ENCODE assay signal across 16 cellular contexts in the genomic region with DNA sequence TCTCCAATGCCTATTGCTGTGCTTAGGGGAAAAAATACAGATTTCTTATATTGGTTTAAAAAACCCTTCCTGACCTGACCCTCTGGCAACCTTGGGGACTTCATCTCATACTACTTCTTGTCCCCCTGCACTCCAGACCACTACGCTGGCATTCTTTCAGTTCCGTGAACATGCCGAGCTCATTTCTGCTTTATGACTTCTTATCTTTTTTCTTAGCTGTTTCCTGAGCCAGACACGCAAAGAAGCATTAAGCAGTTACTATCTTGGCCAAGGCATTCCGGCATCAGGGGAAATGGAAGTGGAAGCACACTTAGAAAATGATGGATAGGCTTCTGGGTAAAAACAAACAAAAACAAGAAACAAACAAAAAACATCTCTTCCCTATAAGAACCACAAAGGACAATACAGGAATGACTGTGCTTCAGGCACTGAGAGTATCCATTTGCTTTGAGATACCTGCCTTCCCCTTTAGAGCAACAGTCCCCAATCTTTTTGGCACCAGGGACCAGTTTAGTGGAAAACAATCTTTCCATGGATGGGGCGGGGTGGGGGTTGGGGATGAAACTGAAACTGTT. TPM values are rescaled to one million over a fixed set of nuclear protein-coding genes. Genes with fewer than 3 reads are reported as not detected.
A peak's percentile ranks its signal among the peaks of the same experiment; 100 is the strongest.
DNase-seq lines count a peak whose midpoint lies in the region; ATAC-seq and TF ChIP-seq lines count a peak whose summit lies in the region.
"Had no signal": no experiment of that assay in that cellular context is flagged by ENCODE, and none has a peak within 500 bp of the region (broad histone marks: within the 10 kb centered on the region; RNA-seq: fewer than 3 reads in every experiment).

No MANE protein-coding gene starts in this region.

- TF ChIP-seq CTCF in IMR-90 (conservative IDR thresholded peaks at IDR 0.05; ENCODE audit: low read depth, low read length) = no peak
- no peak for TF ChIP-seq CTCF in GM10266 (IDR thresholded peaks at IDR 0.05; ENCODE audit: control insufficient read depth, insufficient read depth, low read depth, missing control alignments)

- TF ChIP-seq POLR2A in IMR-90 (IDR thresholded peaks at IDR 0.05; ENCODE audit: low read depth, low read length) = no peak

- H3K9me3 Mint-ChIP-seq in activated naive CD8-positive, alpha-beta T cell treated with anti-CD3 and anti-CD28 coated beads, Interleukin-2, amount 10 ng/mL, durations not matched to agents 7 days and 5 days = no peaks in the 10 kb centered on the region
- no peaks in the 10 kb centered on the region for H3K9me3 Mint-ChIP-seq in memory B cell

- peak overlapping the region in 1 of 11 experiments; percentile 20; a peak in 1 of 22 replicates for H3K27ac ChIP-seq in BLaER1 treated with 17β-estradiol and CSF1 and Interleukin-3, amounts not matched to agents 10 nM and 100 nM
- no peak overlapping the region for H3K27ac ChIP-seq in IMR-90 (ENCODE audit: insufficient read depth, low read length)
- H3K27ac ChIP-seq: HL-60 had no signal

- DNase-seq in IMR-90 (no peak), memory B cell (ENCODE audit: low spot score in 2 of 2) (no peak), cerebellar cortex (ENCODE audit: low spot score) (no peak), G401 (ENCODE audit: low spot score) (no peak), GM10266 (ENCODE audit: extremely low spot score) (no peak)
- DNase-seq in activated naive CD8-positive, alpha-beta T cell treated with anti-CD3 and anti-CD28 coated beads, Interleukin-2, amount 10 ng/mL, durations not matched to agents 7 days and 5 days = no peak
- DNase-seq: activated gamma-delta T cell, cortex of kidney, NCI-H1092, NCI-H2107, NCI-H748 treated with DMSO at 0.1 percent for 48 hours had no signal

- dilution Hi-C loops in IMR-90 (cut with HindIII; ENCODE audit: low sequenced_read_pairs, unreplicated experiment) = no loop called here

- CTCF ChIA-PET in IMR-90 (lab: Yijun Ruan, JAX) = interaction anchor here (1.4 kb wide), 1 partner anchor 13 kb away, joined by 5 read pairs; no protein-coding TSS in a partner anchor

- in situ Hi-C loops in IMR-90 (cut with MboI; ENCODE audit: low sequenced_read_pairs) (loop anchor here (5.0 kb wide), 1 partner anchor 652 kb away; no protein-coding TSS in a partner anchor), G401 (cut with HindIII; ENCODE audit: low sequenced_read_pairs) (no loop called here)

- H3K4ac ChIP-seq in IMR-90 (ENCODE audit: low read depth, low read length) = no peak overlapping the region

- no peak overlapping the region for H2AFZ ChIP-seq in IMR-90 (replicated peaks; ENCODE audit: low read length, poor library complexity)

- H4K5ac ChIP-seq in IMR-90 (ENCODE audit: low read depth, low read length) = no peak overlapping the region

- H3K4me3 ChIP-seq in BLaER1 treated with 17β-estradiol and CSF1 and Interleukin-3, amounts not matched to agents 10 nM and 100 nM = no peak overlapping the region
- H3K4me3 ChIP-seq in IMR-90 (ENCODE audit: insufficient read depth, low read depth, low read length) = no peak overlapping the region

- peak overlapping the region; percentile 32 for H3K4me3 Mint-ChIP-seq in activated naive CD8-positive, alpha-beta T cell treated with anti-CD3 and anti-CD28 coated beads, Interleukin-2, amount 10 ng/mL, durations not matched to agents 7 days and 5 days
- H3K4me3 Mint-ChIP-seq in memory B cell = peak overlapping the region; percentile 9

- no peak overlapping the region for H3K14ac ChIP-seq in IMR-90 (replicated peaks; ENCODE audit: low read depth, low read length)

- H2BK5ac ChIP-seq in IMR-90 (ENCODE audit: low read depth, low read length, poor library complexity, severe bottlenecking) = no peak overlapping the region

- POLR2A ChIA-PET in IMR-90 (lab: Charles Lee; ENCODE audit: unreplicated experiment) = no interaction called here
- POLR2A ChIA-PET in activated naive CD8-positive, alpha-beta T cell treated with anti-CD3 and anti-CD28 coated beads, Interleukin-2, amount 10 ng/mL, durations not matched to agents 7 days and 5 days (lab: Charles Lee) = no interaction called here

- H3K9ac ChIP-seq in BLaER1 treated with 17β-estradiol and CSF1 and Interleukin-3, amounts not matched to agents 10 nM and 100 nM = 0 out of 22 replicates have a peak overlapping the region, but pooled peaks of 1 of the 11 experiments have one; percentile 32
- H3K9ac ChIP-seq in IMR-90 (ENCODE audit: low read depth, low read length) = no peak overlapping the region

- H2BK120ac ChIP-seq in IMR-90 (ENCODE audit: low read depth, low read length) = no peak overlapping the region

- H3K4me1 Mint-ChIP-seq in activated naive CD8-positive, alpha-beta T cell treated with anti-CD3 and anti-CD28 coated beads, Interleukin-2, amount 10 ng/mL, durations not matched to agents 7 days and 5 days = peaks cover 14% of the 10 kb centered on the region
- peaks cover 9% of the 10 kb centered on the region for H3K4me1 Mint-ChIP-seq in memory B cell

- H3K27ac Mint-ChIP-seq in activated naive CD8-positive, alpha-beta T cell treated with anti-CD3 and anti-CD28 coated beads, Interleukin-2, amount 10 ng/mL, durations not matched to agents 7 days and 5 days = no peak overlapping the region
- no peak overlapping the region for H3K27ac Mint-ChIP-seq in memory B cell

- no peak overlapping the region for H3K56ac ChIP-seq in IMR-90 (ENCODE audit: extremely low read depth, insufficient read depth, low read length)

- no peak overlapping the region for H2AK5ac ChIP-seq in IMR-90 (ENCODE audit: low read depth, low read length)

- H3K79me1 ChIP-seq in IMR-90 (ENCODE audit: low read depth in 1 of 2, low read length in 2 of 2) = peaks cover 4 to 10% of the 10 kb centered on the region in 2 experiments; a peak in 2 of 4 replicates

- no peak overlapping the region for H4K8ac ChIP-seq in IMR-90 (ENCODE audit: low read depth in 2 of 2, low read length in 2 of 2)

- H2BK15ac ChIP-seq in IMR-90 (ENCODE audit: low read depth, low read length) = no peak overlapping the region

- no peaks in the 10 kb centered on the region for H4K20me1 ChIP-seq in BLaER1 treated with 17β-estradiol and CSF1 and Interleukin-3, amounts not matched to agents 10 nM and 100 nM
- no peaks in the 10 kb centered on the region for H4K20me1 ChIP-seq in IMR-90 (ENCODE audit: insufficient read depth, low read length)

- H3K36me3 Mint-ChIP-seq in activated naive CD8-positive, alpha-beta T cell treated with anti-CD3 and anti-CD28 coated beads, Interleukin-2, amount 10 ng/mL, durations not matched to agents 7 days and 5 days = no peaks in the 10 kb centered on the region
- H3K36me3 Mint-ChIP-seq in memory B cell = no peaks in the 10 kb centered on the region

- H3K18ac ChIP-seq in IMR-90 (ENCODE audit: low read depth, low read length) = no peak overlapping the region

- ATAC-seq in IMR-90 (ENCODE audit: low read depth) (no peak), memory B cell (ENCODE audit: low read depth) (no peak), GM21786 (IDR thresholded peaks at IDR 0.05; ENCODE audit: unreplicated experiment) (no peak)
- no peak for ATAC-seq in activated naive CD8-positive, alpha-beta T cell treated with anti-CD3 and anti-CD28 coated beads, Interleukin-2, amount 10 ng/mL, durations not matched to agents 7 days and 5 days (ENCODE audit: low read depth)
- ATAC-seq: SK-N-SH treated with all-trans-retinoic acid at 6 μM for 48 hours had no signal

- no peaks in the 10 kb centered on the region for H3K27me3 ChIP-seq in BLaER1 treated with 17β-estradiol and CSF1 and Interleukin-3, amounts not matched to agents 10 nM and 100 nM
- H3K27me3 ChIP-seq in IMR-90 (ENCODE audit: control insufficient read depth, insufficient read depth, low read length) = no peaks in the 10 kb centered on the region

- WGBS in IMR-90 (ENCODE audit: extremely low coverage in 2 of 2, insufficient read length in 1 of 2), 2 experiments = 100% methylated on average over 1 of the region's 6 CpGs; no CpG with 5 or more reads in 1 of the 2 experiments

- H3K9me1 ChIP-seq in IMR-90 (ENCODE audit: insufficient read depth, low read length) = no peaks in the 10 kb centered on the region

- H3K27me3 Mint-ChIP-seq in activated naive CD8-positive, alpha-beta T cell treated with anti-CD3 and anti-CD28 coated beads, Interleukin-2, amount 10 ng/mL, durations not matched to agents 7 days and 5 days = no peaks in the 10 kb centered on the region
- H3K27me3 Mint-ChIP-seq in memory B cell = no peaks in the 10 kb centered on the region

- H2AK9ac ChIP-seq in IMR-90 (replicated peaks; ENCODE audit: low read depth, low read length, poor library complexity) = no peak overlapping the region

- no peaks in the 10 kb centered on the region for H3K36me3 ChIP-seq in BLaER1 treated with 17β-estradiol and CSF1 and Interleukin-3, amounts not matched to agents 10 nM and 100 nM
- H3K36me3 ChIP-seq in IMR-90 (ENCODE audit: control insufficient read depth, insufficient read depth, low read length) = no peaks in the 10 kb centered on the region

- H2BK20ac ChIP-seq in IMR-90 (ENCODE audit: low read depth, low read length) = no peak overlapping the region

- intact Hi-C loops in IMR-90 (cut with micrococcal nuclease) = loop anchor here (5.0 kb wide), 1 partner anchor 652 kb away; no protein-coding TSS in a partner anchor

- H3K23ac ChIP-seq in IMR-90 (ENCODE audit: low read depth, low read length) = 0 out of 2 replicates have a peak overlapping the region, but pooled peaks have one; percentile 37

- no TSS peak for BruUV-seq in IMR-90 (replicated peaks; lab: Mats Ljungman, UMichigan)

- no peak overlapping the region for H4K91ac ChIP-seq in IMR-90 (ENCODE audit: insufficient read depth, low read depth, low read length)

- no peak for TF ChIP-seq RAD21 in IMR-90 (IDR thresholded peaks at IDR 0.05; ENCODE audit: low read length)

- H3K4me1 ChIP-seq in BLaER1 treated with 17β-estradiol and CSF1 and Interleukin-3, amounts not matched to agents 10 nM and 100 nM = peaks cover 10 to 23% (median 18%) of the 10 kb centered on the region in 10 experiments
- H3K4me1 ChIP-seq in IMR-90 (ENCODE audit: control insufficient read depth, insufficient read depth, low read length) = no peaks in the 10 kb centered on the region

- no peaks in the 10 kb centered on the region for H3K9me3 ChIP-seq in BLaER1 treated with 17β-estradiol and CSF1 and Interleukin-3, amounts not matched to agents 10 nM and 100 nM (replicated peaks in 1 of 11)
- H3K9me3 ChIP-seq in IMR-90 (ENCODE audit: control insufficient read depth, insufficient read depth, low read length) = no peaks in the 10 kb centered on the region

- peak overlapping the region; percentile 2 to 51 (median 17); a peak in 16 of 22 replicates for H3K4me2 ChIP-seq in BLaER1 treated with 17β-estradiol and CSF1 and Interleukin-3, amounts not matched to agents 10 nM and 100 nM
- H3K4me2 ChIP-seq in IMR-90 (ENCODE audit: low read depth, low read length) = no peak overlapping the region

RNA-seq across cellular contexts. Expression of gene CCDC28A, which starts 4.4 kb away (rescaled TPM):
- total RNA-seq in IMR-90 (2012; rRNA removed) = 6.8 and 8.9 TPM in 2 replicates
- polyA plus RNA-seq in IMR-90 (2012; rRNA removed) = 6.4 and 8.0 TPM in 2 replicates
- 2.1 and 3.1 TPM in 2 replicates for polyA plus RNA-seq in IMR-90 (2012; cell fraction: cytosol; rRNA removed)
- 0.92 and 7.8 TPM in 2 replicates for polyA plus RNA-seq in IMR-90 (2012; cell fraction: nucleus; rRNA removed; ENCODE audit: low replicate concordance)
- total RNA-seq in activated naive CD8-positive, alpha-beta T cell treated with anti-CD3 and anti-CD28 coated beads, Interleukin-2, amount 10 ng/mL, durations not matched to agents 7 days and 5 days = 10 to 100 TPM; 26.5 to 26.9 TPM
- total RNA-seq in G401 (2014; rRNA removed; shearing (Covaris generic)) = 27.4 and 27.6 TPM in 2 replicates

RNA-seq across cellular contexts. Expression of gene ECT2L, which starts 26.7 kb away (rescaled TPM):
- total RNA-seq in IMR-90 (2012; rRNA removed) = not detected in 2 replicates
- polyA plus RNA-seq in IMR-90 (2012; rRNA removed) = not detected in 2 replicates
- polyA plus RNA-seq in IMR-90 (2012; cell fraction: cytosol; rRNA removed) = not detected in 2 replicates
- polyA plus RNA-seq in IMR-90 (2012; cell fraction: nucleus; rRNA removed; ENCODE audit: low replicate concordance) = 0.05 TPM in 1 of 2 replicates, not detected in the other
- not detected for total RNA-seq in activated naive CD8-positive, alpha-beta T cell treated with anti-CD3 and anti-CD28 coated beads, Interleukin-2, amount 10 ng/mL, durations not matched to agents 7 days and 5 days
- total RNA-seq in G401 (2014; rRNA removed; shearing (Covaris generic)) = not detected in 2 replicates
- total RNA-seq: epithelial cell of proximal tubule had no signal
